ENCODE assay signal across 12 cellular contexts in genomic region chr2:238528953-238529781, GRCh38.
DNase-seq lines count a peak whose midpoint lies in the region; ATAC-seq, FAIRE-seq and TF ChIP-seq lines count a peak whose summit lies in the region.
"Had no signal": no experiment of that assay in that cellular context is flagged by ENCODE, and none has a peak within 500 bp of the region (broad histone marks: within the 10 kb centered on the region; RNA-seq: fewer than 3 reads in every experiment).

No MANE protein-coding gene starts in this region.

- FAIRE-seq in urothelium cell line (lab: Jason Lieb, UNC) = no peak

- H4K20me1 ChIP-seq in neural progenitor cell (ENCODE audit: low read depth) = no peaks in the 10 kb centered on the region

- no peaks in the 10 kb centered on the region for H3K36me3 ChIP-seq in neural progenitor cell
- H3K36me3 ChIP-seq: vagina had no signal

- no peaks in the 10 kb centered on the region for H3K27me3 ChIP-seq in neural progenitor cell
- H3K27me3 ChIP-seq: vagina had no signal

- peaks cover 12% of the 10 kb centered on the region for H3K4me1 Mint-ChIP-seq in neural progenitor cell

- no peak overlapping the region for H2AFZ ChIP-seq in neural progenitor cell (replicated peaks)

- peaks cover 2% of the 10 kb centered on the region for H3K27me3 Mint-ChIP-seq in neural progenitor cell (ENCODE audit: insufficient read depth, low read depth)

- peak; percentile 97 for DNase-seq in DMS53 treated with DMSO at 0.1 percent for 48 hours (lab: John Stamatoyannopoulos, UW; ENCODE audit: unreplicated experiment)
- DNase-seq in NCI-H2081 (lab: John Stamatoyannopoulos, UW) = peak; percentile 67 to 94
- peak; percentile 56 to 82 for DNase-seq in T47D (ENCODE audit: low read depth in 1 of 2, low spot score in 1 of 2)
- no peak for DNase-seq in neural progenitor cell (ENCODE audit: low spot score)
- no peak for DNase-seq in urothelium cell line (ENCODE audit: low spot score)
- DNase-seq in NCI-H2171 (lab: John Stamatoyannopoulos, UW) = no peak
- DNase-seq: cerebellar nuclear complex; stimulated activated CD4-positive, alpha-beta T cell treated with anti-CD3 and anti-CD28 coated beads, Interleukin-4, amount 100 ng/mL, for 4 hours had no signal

- H3K4me2 ChIP-seq in neural progenitor cell = no peak overlapping the region

- no peak overlapping the region for H3K27ac ChIP-seq in neural progenitor cell
- H3K27ac ChIP-seq: vagina had no signal

- H3K79me2 ChIP-seq in neural progenitor cell (ENCODE audit: low read depth) = no peaks in the 10 kb centered on the region

- H3K4me3 ChIP-seq in neural progenitor cell = no peak overlapping the region
- H3K4me3 ChIP-seq: vagina had no signal

- H3K36me3 Mint-ChIP-seq in neural progenitor cell = peaks cover 6% of the 10 kb centered on the region

- H3K9me3 ChIP-seq in neural progenitor cell (ENCODE audit: low read depth) = no peaks in the 10 kb centered on the region

- H3K4me3 Mint-ChIP-seq in neural progenitor cell = no peak overlapping the region
- H3K4me3 Mint-ChIP-seq: neural crest cell had no signal

- no peak for TF ChIP-seq CTCF in neural progenitor cell (IDR thresholded peaks at IDR 0.05)

- no peaks in the 10 kb centered on the region for H3F3A ChIP-seq in neural progenitor cell (ENCODE audit: low read depth)

- peaks cover 21% of the 10 kb centered on the region for H3K9me3 Mint-ChIP-seq in neural progenitor cell

- in situ Hi-C loops in T47D (cut with HindIII; ENCODE audit: low pct_unique_long_range_greater_than_20kb, low sequenced_read_pairs) = no loop called here

- ATAC-seq in GM21526 (IDR thresholded peaks at IDR 0.05; ENCODE audit: low FRiP score, unreplicated experiment) (no peak), HG03442 (IDR thresholded peaks at IDR 0.05; ENCODE audit: unreplicated experiment) (no peak)

- peak overlapping the region; percentile 69 for H3K27ac Mint-ChIP-seq in neural progenitor cell

- peaks cover 11% of the 10 kb centered on the region for H3K4me1 ChIP-seq in neural progenitor cell

- H3K9ac ChIP-seq in neural progenitor cell = no peak overlapping the region

Comparison
In these comparisons a context has a peak if more than half of its experiments do, and no peak if none do; other contexts are left out.
1. DNase-seq: peak in DMS53 treated with DMSO at 0.1 percent for 48 hours (single experiment), NCI-H2081 (2 of 2) and T47D (2 of 2); none in neural progenitor cell (single experiment), urothelium cell line (single experiment) and NCI-H2171 (single experiment).